In genomic region chr11:120337133-120337895, GRCh38 we compare ENCODE assay signal across 8 cellular contexts. TPM values are rescaled to one million over a fixed set of nuclear protein-coding genes. Genes with fewer than 3 reads are reported as not detected.
A peak's percentile ranks its signal among the peaks of the same experiment; 100 is the strongest.
DNase-seq lines count a peak whose midpoint lies in the region; ATAC-seq, FAIRE-seq and TF ChIP-seq lines count a peak whose summit lies in the region.

No MANE protein-coding gene starts in this region.

- H3K27me3 Mint-ChIP-seq in memory B cell: peaks cover 12% of the 10 kb centered on the region

- no peak for TF ChIP-seq POLR2A in H54 (IDR thresholded peaks at IDR 0.05; ENCODE audit: low read depth, low read length)
- no peak for TF ChIP-seq POLR2A in tibial nerve (IDR thresholded peaks at IDR 0.05)

- peak overlapping the region; percentile 86 for H3K4me3 Mint-ChIP-seq in memory B cell

- no peak for TF ChIP-seq EP300 in tibial nerve (IDR thresholded peaks at IDR 0.05)

- 1% methylated on average over 20 to 21 of the region's 21 CpGs for WGBS in tibial nerve, 2 donors

- peaks cover 1% of the 10 kb centered on the region for H3K36me3 Mint-ChIP-seq in memory B cell

- no peaks in the 10 kb centered on the region for H3K9me2 ChIP-seq in SU-DHL-6 (replicated peaks; ENCODE audit: insufficient read depth, low read length)

- H3K27ac ChIP-seq in ACC112 (ENCODE audit: low read depth, low read length): peak overlapping the region; percentile 74
- no peak overlapping the region for H3K27ac ChIP-seq in SU-DHL-6 (ENCODE audit: low read depth, low read length)
- H3K27ac ChIP-seq in dorsolateral prefrontal cortex: peak overlapping the region; percentile 66 to 99 (median 97)
- peak overlapping the region; percentile 84 to 99 (median 92) for H3K27ac ChIP-seq in tibial nerve

- peak; percentile 41 for FAIRE-seq in H54 (lab: Jason Lieb, UNC)

- no peaks in the 10 kb centered on the region for H3K27me3 ChIP-seq in ACC112 (ENCODE audit: insufficient read depth, low read length)
- no peaks in the 10 kb centered on the region for H3K27me3 ChIP-seq in SU-DHL-6 (ENCODE audit: low read length)
- H3K27me3 ChIP-seq in dorsolateral prefrontal cortex: no peaks in the 10 kb centered on the region
- H3K27me3 ChIP-seq in tibial nerve: no peaks in the 10 kb centered on the region

- intact Hi-C loops in dorsolateral prefrontal cortex (cut with DNase I): loop anchor here (2.0 to 10.0 kb wide), 5 partner anchors 53 to 615 kb away; partner anchors contain the start of gene GRIK4 (in 1 of the 2)

- H3K36me3 ChIP-seq in ACC112 (ENCODE audit: insufficient read depth, low read length) (no peaks in the 10 kb centered on the region), SU-DHL-6 (ENCODE audit: low read length) (no peaks in the 10 kb centered on the region), tibial nerve (no peaks in the 10 kb centered on the region)

- peak overlapping the region; percentile 70 for H3K9ac ChIP-seq in SU-DHL-6 (ENCODE audit: low read length)

- H3K4me2 ChIP-seq in SU-DHL-6 (ENCODE audit: low read depth, low read length, poor library complexity, severe bottlenecking): peak overlapping the region; percentile 96

- H3F3A ChIP-seq in SU-DHL-6 (ENCODE audit: insufficient read depth): peaks cover 16% of the 10 kb centered on the region

- H3K79me2 ChIP-seq in ACC112 (ENCODE audit: control insufficient read depth, insufficient read depth, low read length, unreplicated experiment) (peaks cover 58% of the 10 kb centered on the region), SU-DHL-6 (ENCODE audit: insufficient read depth, low read length) (no peaks in the 10 kb centered on the region)

- TF ChIP-seq CTCF in SU-DHL-6 (IDR thresholded peaks at IDR 0.05; ENCODE audit: insufficient read depth, low read length, poor library complexity, severe bottlenecking) (no peak), dorsolateral prefrontal cortex (IDR thresholded peaks at IDR 0.05 in 54 of 56, conservative IDR thresholded peaks at IDR 0.05 in 2 of 56; ENCODE audit: low read depth in 1 of 56, partially characterized antibody in 56 of 56) (no peak), tibial nerve (IDR thresholded peaks at IDR 0.05) (no peak)

- peak overlapping the region; percentile 97 for H3K4me3 ChIP-seq in ACC112 (ENCODE audit: low read depth, low read length)
- peak overlapping the region; percentile 88 for H3K4me3 ChIP-seq in SU-DHL-6 (ENCODE audit: insufficient read depth, low read length, poor library complexity, severe bottlenecking)
- H3K4me3 ChIP-seq in dorsolateral prefrontal cortex: peak overlapping the region; percentile 72 to 96 (median 89)
- peak overlapping the region; percentile 69 to 86 (median 83) for H3K4me3 ChIP-seq in tibial nerve

- H3K9me3 Mint-ChIP-seq in memory B cell: peaks cover under 1% of the 10 kb centered on the region

- no peaks in the 10 kb centered on the region for H3K9me3 ChIP-seq in SU-DHL-6 (ENCODE audit: insufficient read depth, low read length)
- no peaks in the 10 kb centered on the region for H3K9me3 ChIP-seq in tibial nerve

- H3K4me1 ChIP-seq in ACC112 (ENCODE audit: control insufficient read depth, insufficient read depth, low read length, unreplicated experiment) (peaks cover 28% of the 10 kb centered on the region), tibial nerve (peaks cover 0 to 59% (median 15%) of the 10 kb centered on the region in 4 donors)

- H3K4me1 Mint-ChIP-seq in memory B cell: peaks cover 21% of the 10 kb centered on the region

- no peak for ATAC-seq in memory B cell (ENCODE audit: low read depth)

- no peak overlapping the region for H3K27ac Mint-ChIP-seq in memory B cell

- peaks cover 33% of the 10 kb centered on the region for H4K20me1 ChIP-seq in SU-DHL-6 (ENCODE audit: low read depth, low read length)

- H2AFZ ChIP-seq in ACC112 (ENCODE audit: low read length, unreplicated experiment): peak overlapping the region; percentile 56
- peak overlapping the region; percentile 91 for H2AFZ ChIP-seq in SU-DHL-6 (ENCODE audit: low read depth, low read length, severe bottlenecking)

- no peak for DNase-seq in H54 (ENCODE audit: insufficient read length, low spot score)
- DNase-seq in dorsolateral prefrontal cortex: peak in 3 of 10 donors; percentile 12 to 32 (median 30)
- DNase-seq in memory B cell (ENCODE audit: low spot score in 2 of 2): peak; percentile 22 to 34
- peak in 1 of 2 donors; percentile 42 for DNase-seq in tibial nerve (ENCODE audit: low spot score in 2 of 2)
- DNase-seq in epidermal melanocyte (ENCODE audit: insufficient read length, low spot score): no peak
- no peak for DNase-seq in AG08395 (ENCODE audit: low spot score)

RNA-seq across cellular contexts. Expression of gene ARHGEF12, which starts 1.1 kb away (rescaled TPM):
- total RNA-seq in dorsolateral prefrontal cortex: 100 to 1,000 TPM; 103 to 277 (median 191) TPM
- total RNA-seq in tibial nerve: 100 to 1,000 TPM in 2 of 4 donors, 10 to 100 TPM in 2; 92.1 to 122 (median 104) TPM

RNA-seq across cellular contexts. Expression of gene TLCD5, which starts 12.2 kb away (rescaled TPM):
- total RNA-seq in dorsolateral prefrontal cortex: 10 to 100 TPM; 10.5 to 31.8 (median 18.5) TPM
- 1 to 10 TPM; 6.3 to 9.4 (median 8.2) TPM for total RNA-seq in tibial nerve

Comparison
In these comparisons a context has a peak if more than half of its experiments do, and no peak if none do; other contexts are left out.
1. DNase-seq: peak in memory B cell (2 of 2); none in H54 (single experiment), epidermal melanocyte (single experiment) and AG08395 (single experiment).
2. Peak in every context shown above with its lines, with median percentiles within 50 percentile points of each other: H3K4me3 ChIP-seq.